ENCODE assay signal across 1 cellular context in genomic region chr19:44954278-44954648, GRCh38.
TF ChIP-seq lines count a peak whose summit lies in the region.

No MANE protein-coding gene starts in this region.

TF ChIP-seq in HEK293, 187 proteins besides CTCF, POLR2A, EP300 and RAD21 (continued from another document):
- 0 out of 2 replicates have a peak, but pooled peaks have one; percentile 4 for TF ChIP-seq ZBTB48 (tag by site-specific recombination; IDR thresholded peaks at IDR 0.05)
- no peak for TF ChIP-seq ZNF18 (tag by site-specific recombination; IDR thresholded peaks at IDR 0.05)
- TF ChIP-seq ZNF521 (tag by site-specific recombination; IDR thresholded peaks at IDR 0.05), result no peak
- no peak for TF ChIP-seq ZNF2 (tag by site-specific recombination; IDR thresholded peaks at IDR 0.05)
- no peak for TF ChIP-seq ZNF175 (tag by site-specific recombination; IDR thresholded peaks at IDR 0.05)
- no peak for TF ChIP-seq ZNF24 (tag by site-specific recombination; IDR thresholded peaks at IDR 0.05)
- no peak for TF ChIP-seq ZNF391 (tag by site-specific recombination; IDR thresholded peaks at IDR 0.05; ENCODE audit: borderline replicate concordance, low read depth)
